Comparison of ENCODE assay signal across 19 cellular contexts in the genomic region with DNA sequence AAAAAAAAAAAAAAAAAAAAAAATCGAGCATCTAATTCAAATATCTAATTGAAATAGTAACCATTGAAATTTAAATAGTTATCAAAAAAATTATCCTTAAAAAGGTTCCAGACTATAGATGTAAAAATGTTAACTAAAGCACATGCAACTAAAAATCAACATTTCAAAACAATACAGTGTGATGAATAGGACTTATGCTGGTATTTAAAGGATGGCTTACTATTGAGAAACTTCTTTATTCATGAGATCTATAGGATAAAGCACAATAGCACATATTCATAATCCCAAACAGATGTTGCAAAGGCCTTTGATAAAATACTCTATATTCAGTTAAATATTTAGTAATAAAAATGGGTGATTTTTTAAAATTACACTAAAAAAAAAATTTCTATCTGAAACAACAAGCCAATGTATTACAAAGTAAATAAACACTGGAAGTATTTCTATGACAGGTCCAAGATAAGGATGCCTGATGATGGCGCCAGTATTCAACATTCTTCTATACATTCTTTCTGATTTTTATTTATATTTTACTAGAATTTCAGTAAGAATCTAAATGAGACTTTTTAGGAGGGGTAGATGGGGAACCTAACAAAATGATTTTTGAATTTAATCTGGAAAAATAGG. TPM values are rescaled to one million over a fixed set of nuclear protein-coding genes. Genes with fewer than 3 reads are reported as not detected.
"Had no signal": no experiment of that assay in that cellular context is flagged by ENCODE, and none has a peak within 500 bp of the region (broad histone marks: within the 10 kb centered on the region; RNA-seq: fewer than 3 reads in every experiment).

No MANE protein-coding gene starts in this region.

- FAIRE-seq: bronchial epithelial cell, TTC549 had no signal

- H3K4me1 Mint-ChIP-seq: activated CD4-positive, alpha-beta T cell treated with anti-CD3 and anti-CD28 coated beads for 36 hours; activated naive CD4-positive, alpha-beta T cell treated with anti-CD3 and anti-CD28 coated beads, Interleukin-2, amount 50 U/mL, for 24 hours; WTC11 had no signal

- H3K27ac Mint-ChIP-seq: activated CD4-positive, alpha-beta T cell treated with anti-CD3 and anti-CD28 coated beads for 36 hours; activated naive CD4-positive, alpha-beta T cell treated with anti-CD3 and anti-CD28 coated beads, Interleukin-2, amount 50 U/mL, for 24 hours; nephron progenitor cell; stimulated activated naive B cell treated with anti-CD40 and anti-IgM and Interleukin-4, amounts not matched to agents 10 μg/mL and 1 μg/mL and 100 μg/mL, for 72 hours; T-helper 2 cell treated with Interferon-gamma antibody and Interleukin-4, amounts not matched to agents 5 μg/mL and 100 μg/mL, for 36 hours; WTC11 had no signal

- H3K9me3 Mint-ChIP-seq: activated naive CD4-positive, alpha-beta T cell treated with anti-CD3 and anti-CD28 coated beads, Interleukin-2, amount 50 U/mL, for 24 hours; nephron progenitor cell; stimulated activated naive B cell treated with anti-CD40 and anti-IgM and Interleukin-4, amounts not matched to agents 10 μg/mL and 1 μg/mL and 100 μg/mL, for 72 hours; T-helper 2 cell treated with Interferon-gamma antibody and Interleukin-4, amounts not matched to agents 5 μg/mL and 100 μg/mL, for 36 hours; WTC11 had no signal

- H3K4me3 ChIP-seq: adrenal gland, dorsolateral prefrontal cortex, gastroesophageal sphincter, heart left ventricle, left ventricle myocardium inferior, thoracic aorta had no signal

- DNase-seq: activated CD4-positive, alpha-beta T cell treated with anti-CD3 and anti-CD28 coated beads for 36 hours; activated CD4-positive, alpha-beta T cell treated with anti-CD3 and anti-CD28 coated beads, Interleukin-2, amount 50 U/mL, for 48 hours; activated gamma-delta T cell; adrenal gland; dorsolateral prefrontal cortex; heart left ventricle; kidney glomerular epithelial cell; left ventricle myocardium inferior; nephron progenitor cell; occipital lobe; posterior cingulate gyrus; stimulated activated naive B cell treated with anti-CD40 and anti-IgM and Interleukin-4, amounts not matched to agents 10 μg/mL and 1 μg/mL and 100 μg/mL, for 72 hours had no signal

- H3K36me3 Mint-ChIP-seq: activated naive CD4-positive, alpha-beta T cell treated with anti-CD3 and anti-CD28 coated beads, Interleukin-2, amount 50 U/mL, for 24 hours; WTC11 had no signal

- ATAC-seq: activated CD4-positive, alpha-beta T cell treated with anti-CD3 and anti-CD28 coated beads for 36 hours; gastroesophageal sphincter; heart left ventricle; stimulated activated naive B cell treated with anti-CD40 and anti-IgM and Interleukin-4, amounts not matched to agents 10 μg/mL and 1 μg/mL and 100 μg/mL, for 72 hours; WTC11 had no signal

- H3K4me3 Mint-ChIP-seq: activated CD4-positive, alpha-beta T cell treated with anti-CD3 and anti-CD28 coated beads for 36 hours; activated naive CD4-positive, alpha-beta T cell treated with anti-CD3 and anti-CD28 coated beads, Interleukin-2, amount 50 U/mL, for 24 hours; nephron progenitor cell; stimulated activated naive B cell treated with anti-CD40 and anti-IgM and Interleukin-4, amounts not matched to agents 10 μg/mL and 1 μg/mL and 100 μg/mL, for 72 hours; T-helper 2 cell treated with Interferon-gamma antibody and Interleukin-4, amounts not matched to agents 5 μg/mL and 100 μg/mL, for 36 hours; WTC11 had no signal

RNA-seq across cellular contexts. Expression of a gene that starts 26.3 kb away (rescaled TPM):
- total RNA-seq: activated CD4-positive, alpha-beta T cell treated with anti-CD3 and anti-CD28 coated beads for 36 hours; bronchial epithelial cell had no signal
